In genomic region chr1:205630651-205631009, GRCh38 we compare ENCODE assay signal across 8 cellular contexts. TPM values are rescaled to one million over a fixed set of nuclear protein-coding genes. Genes with fewer than 3 reads are reported as not detected.
A peak's percentile ranks its signal among the peaks of the same experiment; 100 is the strongest.
DNase-seq lines count a peak whose midpoint lies in the region; ATAC-seq and TF ChIP-seq lines count a peak whose summit lies in the region.

No MANE protein-coding gene starts in this region.

- H3K36me3 Mint-ChIP-seq in IgD-negative memory B cell (peaks cover 3% of the 10 kb centered on the region), chondrocyte (ENCODE audit: low read depth) (peaks cover 1% of the 10 kb centered on the region)

- H3K4me3 Mint-ChIP-seq in IgD-negative memory B cell = peak overlapping the region; percentile 88 to 96 (median 96)
- peak overlapping the region; percentile 95 for H3K4me3 Mint-ChIP-seq in chondrocyte (ENCODE audit: unreplicated experiment)

- BruUV-seq in A673 (replicated peaks; lab: Mats Ljungman, UMichigan) = TSS peak; percentile 33

- POLR2A ChIA-PET in A673 (lab: Charles Lee; ENCODE audit: low non-redundant PET) = no interaction called here

- no peak for TF ChIP-seq CTCF in A673 (conservative IDR thresholded peaks at IDR 0.05; ENCODE audit: low read depth, low read length)
- TF ChIP-seq CTCF in chondrocyte (IDR thresholded peaks at IDR 0.05) = no peak

- DNase-seq in A673 (ENCODE audit: low spot score) (no peak), chondrocyte (ENCODE audit: low spot score) (no peak), AG08395 (ENCODE audit: low spot score) (no peak), H4 (ENCODE audit: low spot score) (no peak), NOMO-1 treated with DMSO at 0.1 percent for 48 hours (lab: John Stamatoyannopoulos, UW; ENCODE audit: unreplicated experiment) (no peak)

- ATAC-seq in HG02970 (IDR thresholded peaks at IDR 0.05; ENCODE audit: low FRiP score, unreplicated experiment) = no peak

- intact Hi-C loops in A673 (cut with micrococcal nuclease; ENCODE audit: unreplicated experiment) = loop anchor here (5.0 to 10.0 kb wide), 2 partner anchors 88 to 236 kb away; no protein-coding TSS in a partner anchor

- peaks cover 7% of the 10 kb centered on the region for H3K4me1 ChIP-seq in A673 (ENCODE audit: insufficient read depth, low read length, poor library complexity, severe bottlenecking)
- peaks cover 10 to 17% of the 10 kb centered on the region in 2 donors for H3K4me1 ChIP-seq in muscle layer of duodenum (ENCODE audit: control insufficient read depth in 1 of 2, insufficient read depth in 2 of 2, low read length in 2 of 2)

- H3K36me3 ChIP-seq in A673 (ENCODE audit: insufficient read depth, low read length, poor library complexity, severe bottlenecking) (no peaks in the 10 kb centered on the region), muscle layer of duodenum (ENCODE audit: control insufficient read depth in 1 of 2, insufficient read depth in 2 of 2, low read length in 2 of 2) (no peaks in the 10 kb centered on the region)

- H3K4me1 Mint-ChIP-seq in IgD-negative memory B cell (peaks cover 31 to 41% (median 35%) of the 10 kb centered on the region in 3 donors), chondrocyte (ENCODE audit: low read depth) (peaks cover 34% of the 10 kb centered on the region)

- H3K27ac Mint-ChIP-seq in IgD-negative memory B cell (peak overlapping the region; percentile 86 to 98 (median 94)), chondrocyte (ENCODE audit: unreplicated experiment) (peak overlapping the region; percentile 98)

- no peaks in the 10 kb centered on the region for H3K9me3 ChIP-seq in A673 (ENCODE audit: low read depth, low read length, poor library complexity, severe bottlenecking)
- H3K9me3 ChIP-seq in muscle layer of duodenum (ENCODE audit: control insufficient read depth in 1 of 2, low read length in 2 of 2) = no peaks in the 10 kb centered on the region

- H3K27me3 Mint-ChIP-seq in IgD-negative memory B cell (no peaks in the 10 kb centered on the region), chondrocyte (ENCODE audit: low read depth) (no peaks in the 10 kb centered on the region)

- H3K27me3 ChIP-seq in A673 (replicated peaks; ENCODE audit: insufficient read depth, low read depth, low read length, poor library complexity) (no peaks in the 10 kb centered on the region), muscle layer of duodenum (ENCODE audit: low read depth, low read length) (no peaks in the 10 kb centered on the region)

- peak overlapping the region; percentile 79 for H3K27ac ChIP-seq in A673 (ENCODE audit: low read depth, low read length, poor library complexity, severe bottlenecking)
- H3K27ac ChIP-seq in muscle layer of duodenum (ENCODE audit: low read length) = peak overlapping the region; percentile 97

- H3K4me3 ChIP-seq in A673 (ENCODE audit: low read depth, low read length, poor library complexity, severe bottlenecking) (peak overlapping the region; percentile 69), muscle layer of duodenum (ENCODE audit: low read depth in 1 of 2, low read length in 2 of 2) (peak overlapping the region; percentile 86 to 92)

- H3K9me3 Mint-ChIP-seq in IgD-negative memory B cell = no peaks in the 10 kb centered on the region
- H3K9me3 Mint-ChIP-seq in chondrocyte (ENCODE audit: low read depth) = no peaks in the 10 kb centered on the region

- CTCF ChIA-PET in A673 (lab: Charles Lee) = no interaction called here

RNA-seq across cellular contexts. Expression of gene ELK4, which starts 1.2 kb away (rescaled TPM):
- total RNA-seq in A673 (2021) = 35.4 and 38.2 TPM in 2 replicates
- 4.7 TPM for polyA plus RNA-seq in IgD-negative memory B cell
- total RNA-seq in chondrocyte = 33.0 to 37.2 TPM (median 35.6 TPM) in 3 replicates
- total RNA-seq in H4 (2014; rRNA removed; shearing (Covaris generic)) = 8.6 and 12.8 TPM in 2 replicates

RNA-seq across cellular contexts. Expression of gene SLC45A3, which starts 49.7 kb away (rescaled TPM):
- 8.5 and 11.0 TPM in 2 replicates for total RNA-seq in A673 (2021)
- polyA plus RNA-seq in IgD-negative memory B cell = 1.9 TPM
- 1.6 to 2.9 TPM (median 2.9 TPM) in 3 replicates for total RNA-seq in chondrocyte
- 4.3 and 7.1 TPM in 2 replicates for total RNA-seq in H4 (2014; rRNA removed; shearing (Covaris generic))
